ENCODE assay signal across 8 cellular contexts in genomic region chr13:79481685-79482052, GRCh38. TPM values are rescaled to one million over a fixed set of nuclear protein-coding genes. Genes with fewer than 3 reads are reported as not detected.
DNase-seq lines count a peak whose midpoint lies in the region; ATAC-seq and TF ChIP-seq lines count a peak whose summit lies in the region.

No MANE protein-coding gene starts in this region.

- peak; percentile 53 to 57 for DNase-seq in activated CD4-positive, alpha-beta T cell treated with anti-CD3 and anti-CD28 coated beads, Interleukin-2, amount 50 U/mL, for 24 hours (ENCODE audit: low read depth in 1 of 2, low spot score in 1 of 2)
- DNase-seq in endodermal cell (no peak), neural progenitor cell (ENCODE audit: low spot score) (no peak), thoracic aorta (ENCODE audit: low spot score) (no peak), NCI-H1694 treated with DMSO at 0.1 percent for 48 hours (lab: John Stamatoyannopoulos, UW) (no peak)

- H4K20me1 ChIP-seq in neural progenitor cell (ENCODE audit: low read depth) = no peaks in the 10 kb centered on the region

- ATAC-seq in GM19455 (IDR thresholded peaks at IDR 0.05; ENCODE audit: unreplicated experiment) = peak; percentile 35
- ATAC-seq in HG03571 (IDR thresholded peaks at IDR 0.05; ENCODE audit: unreplicated experiment) = peak; percentile 19
- no peak for ATAC-seq in thoracic aorta (ENCODE audit: insufficient number of reproducible peaks, low FRiP score, low read depth)

- H3K4me3 Mint-ChIP-seq in endodermal cell (peak overlapping the region; percentile 81), neural progenitor cell (peak overlapping the region; percentile 94)

- no peaks in the 10 kb centered on the region for H3K9me3 Mint-ChIP-seq in endodermal cell
- H3K9me3 Mint-ChIP-seq in neural progenitor cell = no peaks in the 10 kb centered on the region

- H3K4me2 ChIP-seq in neural progenitor cell = peak overlapping the region; percentile 94

- H3K27me3 ChIP-seq in ACC112 (ENCODE audit: insufficient read depth, low read length) (peaks cover 21% of the 10 kb centered on the region; the same call in 1 of the 2 replicates), endodermal cell (ENCODE audit: control insufficient read depth, insufficient read depth, low read length, poor library complexity, severe bottlenecking) (peaks cover 22% of the 10 kb centered on the region), neural progenitor cell (peaks cover 28% of the 10 kb centered on the region), thoracic aorta (replicated peaks; ENCODE audit: insufficient read depth) (no peaks in the 10 kb centered on the region)

- H3K36me3 ChIP-seq in ACC112 (ENCODE audit: insufficient read depth, low read length) (no peaks in the 10 kb centered on the region), endodermal cell (ENCODE audit: control insufficient read depth, insufficient read depth, low read length) (no peaks in the 10 kb centered on the region), neural progenitor cell (no peaks in the 10 kb centered on the region), thoracic aorta (no peaks in the 10 kb centered on the region)

- WGBS in endodermal cell (ENCODE audit: insufficient coverage in 1 of 2, insufficient read length in 1 of 2), 2 experiments = 1 to 7% methylated on average over 3 to 12 of the region's 12 CpGs

- H3K27ac ChIP-seq in ACC112 (ENCODE audit: low read depth, low read length) = peak overlapping the region; percentile 28; the same call in 1 of the 2 replicates
- no peak overlapping the region for H3K27ac ChIP-seq in endodermal cell (ENCODE audit: low read depth, low read length)
- H3K27ac ChIP-seq in neural progenitor cell = no peak overlapping the region
- peak overlapping the region in 1 of 2 donors; percentile 60 for H3K27ac ChIP-seq in thoracic aorta

- no peaks in the 10 kb centered on the region for H3K36me3 Mint-ChIP-seq in endodermal cell (ENCODE audit: low read depth)
- H3K36me3 Mint-ChIP-seq in neural progenitor cell = no peaks in the 10 kb centered on the region

- H3K4me3 ChIP-seq in ACC112 (ENCODE audit: low read depth, low read length) (peak overlapping the region; percentile 98), endodermal cell (ENCODE audit: low read length) (peak overlapping the region; percentile 91), neural progenitor cell (peak overlapping the region; percentile 66), thoracic aorta (peak overlapping the region; percentile 96)

- H3K27ac Mint-ChIP-seq in endodermal cell (peak overlapping the region; percentile 88), neural progenitor cell (peak overlapping the region; percentile 52)

- H3K9me3 ChIP-seq in endodermal cell (ENCODE audit: control insufficient read depth, low read length) = no peaks in the 10 kb centered on the region
- no peaks in the 10 kb centered on the region for H3K9me3 ChIP-seq in neural progenitor cell (ENCODE audit: low read depth)
- H3K9me3 ChIP-seq in thoracic aorta = no peaks in the 10 kb centered on the region

- peaks cover 29% of the 10 kb centered on the region for H3F3A ChIP-seq in neural progenitor cell (ENCODE audit: low read depth)

- peak overlapping the region; percentile 64 for H3K9ac ChIP-seq in endodermal cell (ENCODE audit: extremely low read depth, low read length, poor library complexity, severe bottlenecking)
- peak overlapping the region; percentile 46 for H3K9ac ChIP-seq in neural progenitor cell

- peaks cover 35% of the 10 kb centered on the region for H3K4me1 ChIP-seq in ACC112 (ENCODE audit: control insufficient read depth, insufficient read depth, low read length, unreplicated experiment)
- peaks cover 4% of the 10 kb centered on the region for H3K4me1 ChIP-seq in endodermal cell (ENCODE audit: control insufficient read depth, insufficient read depth, low read length)
- peaks cover 13% of the 10 kb centered on the region for H3K4me1 ChIP-seq in neural progenitor cell
- peaks cover 11 to 16% of the 10 kb centered on the region in 2 donors for H3K4me1 ChIP-seq in thoracic aorta (ENCODE audit: control insufficient read depth in 1 of 2, low read depth in 2 of 2)

- H3K79me2 ChIP-seq in ACC112 (ENCODE audit: control insufficient read depth, insufficient read depth, low read length, unreplicated experiment) (peaks cover 37% of the 10 kb centered on the region), neural progenitor cell (ENCODE audit: low read depth) (peaks cover 35% of the 10 kb centered on the region)

- H3K27me3 Mint-ChIP-seq in endodermal cell (ENCODE audit: insufficient read depth) = peaks cover 29% of the 10 kb centered on the region
- peaks cover 7% of the 10 kb centered on the region for H3K27me3 Mint-ChIP-seq in neural progenitor cell (ENCODE audit: insufficient read depth, low read depth)

- H2AFZ ChIP-seq in ACC112 (ENCODE audit: low read length, unreplicated experiment) (peak overlapping the region; percentile 72), neural progenitor cell (replicated peaks) (peak overlapping the region; percentile 92)

- H3K4me1 Mint-ChIP-seq in endodermal cell (peaks cover 18% of the 10 kb centered on the region), neural progenitor cell (peaks cover 28% of the 10 kb centered on the region)

- no peak for TF ChIP-seq CTCF in endodermal cell (conservative IDR thresholded peaks at IDR 0.05)
- no peak for TF ChIP-seq CTCF in neural progenitor cell (IDR thresholded peaks at IDR 0.05)
- no peak for TF ChIP-seq CTCF in thoracic aorta (IDR thresholded peaks at IDR 0.05)

RNA-seq across cellular contexts. Expression of gene NDFIP2, which starts 0.7 kb away (rescaled TPM):
- total RNA-seq in endodermal cell = 10 to 100 TPM; 27.9 to 29.2 TPM
- 27.3 TPM for polyA plus RNA-seq in endodermal cell (2013, experiment 1 of 2)
- 26.6 TPM for polyA plus RNA-seq in endodermal cell (2013, experiment 2 of 2)
- total RNA-seq in neural progenitor cell (ENCODE audit: low replicate concordance) = 16.8 and 25.4 TPM in 2 replicates
- 10 to 100 TPM in 1 of 2 donors, 1 to 10 TPM in 1; 9.7 to 12.0 TPM for total RNA-seq in thoracic aorta

Comparison
In these comparisons a context has a peak if more than half of its experiments do, and no peak if none do; other contexts are left out.
1. DNase-seq: peak in activated CD4-positive, alpha-beta T cell treated with anti-CD3 and anti-CD28 coated beads, Interleukin-2, amount 50 U/mL, for 24 hours (2 of 2); none in endodermal cell (single experiment), neural progenitor cell (single experiment), thoracic aorta (single experiment) and NCI-H1694 treated with DMSO at 0.1 percent for 48 hours (single experiment).
2. Peak in every context shown above with its lines, with median percentiles within 50 percentile points of each other: H3K4me3 ChIP-seq.